11 cellular contexts compared by ENCODE assay signal in the genomic region with DNA sequence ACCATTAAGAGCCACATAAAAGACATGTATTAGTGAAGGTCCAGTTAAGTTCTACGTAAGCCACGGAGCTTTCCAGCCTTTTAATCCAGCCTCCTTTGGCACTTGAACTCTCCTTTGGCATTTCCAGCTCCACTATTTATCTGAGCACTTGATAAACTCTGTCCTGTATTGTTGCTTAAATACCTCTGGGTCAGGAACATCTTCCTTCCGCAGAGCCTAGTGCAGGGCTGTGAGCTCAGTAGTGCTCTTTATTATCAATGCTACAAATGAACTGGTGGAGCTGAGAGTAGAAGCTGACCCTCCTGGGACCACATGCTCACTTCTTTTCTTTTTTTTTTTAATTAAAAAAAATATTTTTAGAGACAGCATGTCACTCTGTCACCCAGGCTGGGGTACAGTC. TPM values are rescaled to one million over a fixed set of nuclear protein-coding genes. Genes with fewer than 3 reads are reported as not detected.
"Had no signal": no experiment of that assay in that cellular context is flagged by ENCODE, and none has a peak within 500 bp of the region (broad histone marks: within the 10 kb centered on the region; RNA-seq: fewer than 3 reads in every experiment).

No MANE protein-coding gene starts in this region.

- H3K4me1 ChIP-seq: HAP-1 had no signal

- H3K27ac ChIP-seq: GM23248 had no signal

- H3K9me3 ChIP-seq: HAP-1 had no signal

- DNase-seq: GM23248, GOT3, H7, H9, HCEC 1CT, HFFc6 had no signal

- ATAC-seq: GM23338, HCT116 had no signal

- H3K4me3 ChIP-seq: GM23248, GM23338, HAP-1 had no signal

RNA-seq across cellular contexts. Expression of a gene that starts 4.9 kb away (rescaled TPM):
- total RNA-seq: GM23248, H4, H7 had no signal
- polyA plus RNA-seq: GM23248, GM23338, H1 had no signal
